Comparison of ENCODE assay signal across 19 cellular contexts in the genomic region with DNA sequence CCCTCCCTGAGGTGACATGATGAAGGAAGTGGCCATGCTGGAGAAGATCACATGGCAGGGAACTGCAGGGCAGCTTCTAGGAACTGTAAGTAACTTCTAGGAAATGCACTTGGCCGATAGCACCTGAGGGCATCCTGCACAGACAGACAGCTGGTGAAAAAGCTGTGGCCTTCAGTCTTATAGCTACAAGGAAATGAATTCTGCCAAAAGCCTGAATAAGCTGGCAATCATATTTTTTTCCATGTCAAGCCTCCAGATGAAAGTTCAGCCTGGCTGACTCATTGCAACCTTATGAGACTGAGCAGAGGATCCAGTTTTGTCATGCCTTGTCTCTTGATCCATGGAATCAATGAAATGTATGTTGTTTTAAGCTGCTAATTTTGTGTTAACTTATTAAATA.
A peak's percentile ranks its signal among the peaks of the same experiment; 100 is the strongest.
DNase-seq lines count a peak whose midpoint lies in the region; ATAC-seq and TF ChIP-seq lines count a peak whose summit lies in the region.
"Had no signal": no experiment of that assay in that cellular context is flagged by ENCODE, and none has a peak within 500 bp of the region (broad histone marks: within the 10 kb centered on the region; RNA-seq: fewer than 3 reads in every experiment).

No MANE protein-coding gene starts in this region.

- peak; percentile 94 for ATAC-seq in foreskin keratinocyte
- ATAC-seq: naive thymus-derived CD4-positive, alpha-beta T cell; Panc1; stimulated activated naive B cell treated with anti-CD40 and anti-IgM and Interleukin-4, amounts not matched to agents 10 μg/mL and 1 μg/mL and 100 μg/mL, for 72 hours had no signal

- TF ChIP-seq POLR2A in vagina (IDR thresholded peaks at IDR 0.05) = no peak

- no peaks in the 10 kb centered on the region for H3K9me3 ChIP-seq in vagina
- H3K9me3 ChIP-seq: uterus had no signal

- peak; percentile 19 for DNase-seq in AG10803 (ENCODE audit: low read depth)
- peak; percentile 16 for DNase-seq in HT1080 (ENCODE audit: low read depth)
- peak; percentile 74 for DNase-seq in amniotic epithelial cell (ENCODE audit: low read depth)
- DNase-seq in foreskin keratinocyte = peak; percentile 62 to 90
- DNase-seq in dorsolateral prefrontal cortex = no peak
- no peak for DNase-seq in vagina (ENCODE audit: extremely low spot score in 2 of 2)
- no peak for DNase-seq in inferior parietal cortex (ENCODE audit: extremely low spot score)
- no peak for DNase-seq in stimulated activated CD4-positive, alpha-beta T cell treated with anti-CD3 and anti-CD28 coated beads, Interleukin-2, amount 100 ng/mL, for 48 hours
- DNase-seq: ACHN; activated gamma-delta T cell; caudate nucleus; DMS79; MM.1S; naive thymus-derived CD4-positive, alpha-beta T cell; NCI-H2227 treated with DMSO at 0.1 percent for 48 hours; stimulated activated CD4-positive, alpha-beta T cell treated with anti-CD3 and anti-CD28 coated beads, Interleukin-4, amount 100 ng/mL, for 24 hours; stimulated activated naive B cell treated with anti-CD40 and anti-IgM and Interleukin-4, amounts not matched to agents 10 μg/mL and 1 μg/mL and 100 μg/mL, for 72 hours; uterus had no signal

- H3K4me3 ChIP-seq in AG10803 (ENCODE audit: low read length) (no peak overlapping the region), dorsolateral prefrontal cortex (no peak overlapping the region), vagina (no peak overlapping the region)
- H3K4me3 ChIP-seq: uterus had no signal

- H3K36me3 ChIP-seq in vagina = no peaks in the 10 kb centered on the region
- H3K36me3 ChIP-seq: uterus had no signal

- H3K27me3 ChIP-seq in foreskin keratinocyte = no peaks in the 10 kb centered on the region
- H3K27me3 ChIP-seq in dorsolateral prefrontal cortex = peaks cover 0 to 6% (median 0%) of the 10 kb centered on the region in 45 donors
- no peaks in the 10 kb centered on the region for H3K27me3 ChIP-seq in vagina
- H3K27me3 ChIP-seq: uterus had no signal

- intact Hi-C loops in dorsolateral prefrontal cortex (cut with DNase I) = no loop called here
- intact Hi-C loops in vagina (cut with DNase I) = loop anchor here (5.0 kb wide), 1 partner anchor 1173 kb away; no protein-coding TSS in a partner anchor

- H3K27ac ChIP-seq in foreskin keratinocyte = no peak overlapping the region
- H3K27ac ChIP-seq in dorsolateral prefrontal cortex = no peak overlapping the region
- H3K27ac ChIP-seq in vagina = no peak overlapping the region
- H3K27ac ChIP-seq: uterus had no signal

- no peak for TF ChIP-seq CTCF in AG10803 (conservative IDR thresholded peaks at IDR 0.05; ENCODE audit: low read length)
- TF ChIP-seq CTCF in foreskin keratinocyte (conservative IDR thresholded peaks at IDR 0.05) = no peak
- TF ChIP-seq CTCF in dorsolateral prefrontal cortex (IDR thresholded peaks at IDR 0.05 in 54 of 56, conservative IDR thresholded peaks at IDR 0.05 in 2 of 56; ENCODE audit: low read depth in 1 of 56, partially characterized antibody in 56 of 56) = no peak
- TF ChIP-seq CTCF in vagina (IDR thresholded peaks at IDR 0.05) = no peak

- H3K4me1 ChIP-seq in foreskin keratinocyte (peaks cover 6% of the 10 kb centered on the region), vagina (no peaks in the 10 kb centered on the region)
- H3K4me1 ChIP-seq: uterus had no signal

Comparison
In these comparisons a context has a peak if more than half of its experiments do, and no peak if none do; other contexts are left out.
1. DNase-seq: peak in AG10803 (single experiment), HT1080 (single experiment), amniotic epithelial cell (single experiment) and foreskin keratinocyte (2 of 2); none in dorsolateral prefrontal cortex (0 of 10), vagina (0 of 2), inferior parietal cortex (single experiment) and stimulated activated CD4-positive, alpha-beta T cell treated with anti-CD3 and anti-CD28 coated beads, Interleukin-2, amount 100 ng/mL, for 48 hours (0 of 2).